Comparison of ENCODE assay signal across 8 cellular contexts in the genomic region with DNA sequence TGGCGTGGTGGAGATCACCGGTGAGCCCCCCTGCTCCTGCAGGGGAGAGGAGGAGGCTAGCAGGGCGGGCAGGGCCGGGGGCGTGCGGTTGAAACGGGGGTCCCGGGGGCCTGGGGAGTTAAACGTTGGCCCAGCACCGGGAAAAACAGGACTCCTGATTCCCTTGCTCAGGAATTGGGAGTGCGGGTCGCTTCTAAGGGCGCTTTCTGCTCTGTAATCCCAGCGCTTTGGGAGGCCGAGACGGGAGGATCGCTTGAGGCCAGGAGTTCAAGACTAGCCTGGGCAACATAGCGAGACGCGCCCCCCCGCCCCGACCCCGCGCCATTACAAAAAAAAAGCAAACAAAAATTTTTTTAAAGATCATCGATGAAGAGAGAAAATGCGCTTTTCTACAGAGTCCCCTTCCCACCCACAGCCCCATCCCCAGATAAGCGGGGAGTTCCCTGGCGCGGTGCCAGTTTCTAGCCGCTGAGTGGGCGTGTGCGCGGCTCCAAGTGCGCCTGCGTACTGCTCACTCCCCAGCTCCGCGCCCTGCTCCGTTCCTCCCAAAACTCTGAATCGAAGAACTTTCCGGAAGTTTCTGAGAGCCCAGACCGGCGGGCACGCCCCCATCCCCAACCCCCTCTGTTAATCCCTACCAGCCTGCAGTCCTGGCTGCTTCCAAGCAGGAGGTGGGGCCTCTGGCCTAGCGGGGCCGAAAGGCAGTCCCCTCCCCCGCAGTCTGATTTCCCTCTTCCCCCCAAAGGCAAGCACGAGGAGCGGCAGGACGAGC. TPM values are rescaled to one million over a fixed set of nuclear protein-coding genes. Genes with fewer than 3 reads are reported as not detected.
A peak's percentile ranks its signal among the peaks of the same experiment; 100 is the strongest.
DNase-seq lines count a peak whose midpoint lies in the region; ATAC-seq and TF ChIP-seq lines count a peak whose summit lies in the region.

No MANE protein-coding gene starts in this region.

- no peaks in the 10 kb centered on the region for H3K79me2 ChIP-seq in DOHH2 (ENCODE audit: control insufficient read depth, low read length)

- peaks cover 19% of the 10 kb centered on the region for H3K4me1 Mint-ChIP-seq in activated CD8-positive, alpha-beta T cell treated with anti-CD3 and anti-CD28 coated beads, Interleukin-2, amount 10 ng/mL, durations not matched to agents 7 days and 5 days (ENCODE audit: low read depth)

- no peaks in the 10 kb centered on the region for H3K9me3 Mint-ChIP-seq in activated CD8-positive, alpha-beta T cell treated with anti-CD3 and anti-CD28 coated beads, Interleukin-2, amount 10 ng/mL, durations not matched to agents 7 days and 5 days (ENCODE audit: insufficient read depth)

- H3K4me1 ChIP-seq in DOHH2 (ENCODE audit: control insufficient read depth, low read length): peaks cover 28% of the 10 kb centered on the region
- peaks cover 33% of the 10 kb centered on the region for H3K4me1 ChIP-seq in lower lobe of right lung

- no peaks in the 10 kb centered on the region for H4K20me1 ChIP-seq in DOHH2 (ENCODE audit: control insufficient read depth, insufficient read depth, low read depth, low read length)

- peaks cover 9% of the 10 kb centered on the region for H3K27me3 Mint-ChIP-seq in activated CD8-positive, alpha-beta T cell treated with anti-CD3 and anti-CD28 coated beads, Interleukin-2, amount 10 ng/mL, durations not matched to agents 7 days and 5 days (ENCODE audit: low read depth)

- POLR2A ChIA-PET in activated CD8-positive, alpha-beta T cell treated with anti-CD3 and anti-CD28 coated beads, Interleukin-2, amount 10 ng/mL, durations not matched to agents 7 days and 5 days (lab: Charles Lee): interaction anchor here (0.8 to 5.7 kb wide), 4 partner anchors 11 to 14 kb away, joined by 3 to 27 read pairs (median 4); no protein-coding TSS in a partner anchor

- peak overlapping the region; percentile 87 for H3K27ac Mint-ChIP-seq in activated CD8-positive, alpha-beta T cell treated with anti-CD3 and anti-CD28 coated beads, Interleukin-2, amount 10 ng/mL, durations not matched to agents 7 days and 5 days

- peaks cover 11% of the 10 kb centered on the region for H3F3A ChIP-seq in DOHH2 (ENCODE audit: control insufficient read depth, insufficient read depth)

- CTCF ChIA-PET in activated CD8-positive, alpha-beta T cell treated with anti-CD3 and anti-CD28 coated beads, Interleukin-2, amount 10 ng/mL, durations not matched to agents 7 days and 5 days (lab: Charles Lee): interaction anchor here (1.2 to 8.7 kb wide), 4 partner anchors 11 to 125 kb away, joined by 3 to 68 read pairs (median 12); no protein-coding TSS in a partner anchor

- H3K36me3 Mint-ChIP-seq in activated CD8-positive, alpha-beta T cell treated with anti-CD3 and anti-CD28 coated beads, Interleukin-2, amount 10 ng/mL, durations not matched to agents 7 days and 5 days (ENCODE audit: low read depth): peaks cover 4% of the 10 kb centered on the region

- DNase-seq in NCI-H748 treated with DMSO at 0.1 percent for 48 hours (lab: John Stamatoyannopoulos, UW): peak; percentile 56
- peak; percentile 79 for DNase-seq in activated CD8-positive, alpha-beta T cell treated with anti-CD3 and anti-CD28 coated beads, Interleukin-2, amount 10 ng/mL, durations not matched to agents 7 days and 5 days
- peak; percentile 93 for DNase-seq in ecto neural progenitor cell (ENCODE audit: low spot score)
- peak; percentile 91 for DNase-seq in lower lobe of right lung
- DNase-seq in stimulated activated CD4-positive, alpha-beta T cell treated with anti-CD3 and anti-CD28 coated beads, Interleukin-4, amount 100 ng/mL, for 48 hours (ENCODE audit: low read depth in 2 of 2): peak; percentile 61 to 73

- H3K4me2 ChIP-seq in DOHH2 (ENCODE audit: low read length): peak overlapping the region; percentile 85

- no peaks in the 10 kb centered on the region for H3K9me2 ChIP-seq in DOHH2 (replicated peaks; ENCODE audit: control insufficient read depth, low read length)

- H3K27ac ChIP-seq in DOHH2 (ENCODE audit: low read depth, low read length): no peak overlapping the region
- peak overlapping the region; percentile 95 for H3K27ac ChIP-seq in lower lobe of right lung

- intact Hi-C loops in lower lobe of right lung (cut with DNase I): no loop called here

- peak; percentile 47 for ATAC-seq in HG02642 (IDR thresholded peaks at IDR 0.05; ENCODE audit: poor library complexity, unreplicated experiment)
- ATAC-seq in activated CD8-positive, alpha-beta T cell treated with anti-CD3 and anti-CD28 coated beads, Interleukin-2, amount 10 ng/mL, durations not matched to agents 7 days and 5 days: peak; percentile 70
- ATAC-seq in lower lobe of right lung: peak; percentile 77 to 81
- no peak for ATAC-seq in GM18858 (IDR thresholded peaks at IDR 0.05; ENCODE audit: unreplicated experiment)

- H3K27me3 ChIP-seq in DOHH2 (ENCODE audit: control insufficient read depth, low read length) (peaks cover 31% of the 10 kb centered on the region), lower lobe of right lung (ENCODE audit: low read depth) (no peaks in the 10 kb centered on the region)

- peak overlapping the region; percentile 90 for H3K4me3 Mint-ChIP-seq in activated CD8-positive, alpha-beta T cell treated with anti-CD3 and anti-CD28 coated beads, Interleukin-2, amount 10 ng/mL, durations not matched to agents 7 days and 5 days

- H3K9me3 ChIP-seq in DOHH2 (ENCODE audit: control insufficient read depth, insufficient read depth, low read length) (no peaks in the 10 kb centered on the region), lower lobe of right lung (no peaks in the 10 kb centered on the region)

- H3K4me3 ChIP-seq in DOHH2 (ENCODE audit: low read length) (peak overlapping the region; percentile 66), lower lobe of right lung (peak overlapping the region; percentile 97)

- TF ChIP-seq CTCF in DOHH2 (IDR thresholded peaks at IDR 0.05; ENCODE audit: low read depth, low read length, poor library complexity, severe bottlenecking): no peak
- TF ChIP-seq CTCF in lower lobe of right lung (IDR thresholded peaks at IDR 0.05): no peak

- H3K36me3 ChIP-seq in DOHH2 (ENCODE audit: control insufficient read depth, low read length): no peaks in the 10 kb centered on the region
- H3K36me3 ChIP-seq in lower lobe of right lung: peaks cover 11% of the 10 kb centered on the region

RNA-seq across cellular contexts. Expression of a gene that starts 0.8 kb away (rescaled TPM):
- total RNA-seq in activated CD8-positive, alpha-beta T cell treated with anti-CD3 and anti-CD28 coated beads, Interleukin-2, amount 10 ng/mL, durations not matched to agents 7 days and 5 days: 10 to 100 TPM; 37.2 to 40.4 TPM
- 609 TPM for total RNA-seq in lower lobe of right lung

RNA-seq across cellular contexts. Expression of a gene that starts 55.5 kb away (rescaled TPM):
- 10 to 100 TPM; 77.9 to 79.3 TPM for total RNA-seq in activated CD8-positive, alpha-beta T cell treated with anti-CD3 and anti-CD28 coated beads, Interleukin-2, amount 10 ng/mL, durations not matched to agents 7 days and 5 days
- total RNA-seq in lower lobe of right lung: 97.1 TPM

Comparison
In these comparisons a context has a peak if more than half of its experiments do, and no peak if none do; other contexts are left out.
1. RNA of a gene that starts 0.8 kb away (total RNA-seq): 609 TPM in lower lobe of right lung (single experiment); 37.2 to 40.4 TPM in activated CD8-positive, alpha-beta T cell treated with anti-CD3 and anti-CD28 coated beads, Interleukin-2, amount 10 ng/mL, durations not matched to agents 7 days and 5 days; every median in the first group is over 10 times any median in the second.
2. Peak in every context shown above with its lines, with median percentiles within 50 percentile points of each other: DNase-seq.